ENCODE assay signal across 12 cellular contexts in the genomic region with DNA sequence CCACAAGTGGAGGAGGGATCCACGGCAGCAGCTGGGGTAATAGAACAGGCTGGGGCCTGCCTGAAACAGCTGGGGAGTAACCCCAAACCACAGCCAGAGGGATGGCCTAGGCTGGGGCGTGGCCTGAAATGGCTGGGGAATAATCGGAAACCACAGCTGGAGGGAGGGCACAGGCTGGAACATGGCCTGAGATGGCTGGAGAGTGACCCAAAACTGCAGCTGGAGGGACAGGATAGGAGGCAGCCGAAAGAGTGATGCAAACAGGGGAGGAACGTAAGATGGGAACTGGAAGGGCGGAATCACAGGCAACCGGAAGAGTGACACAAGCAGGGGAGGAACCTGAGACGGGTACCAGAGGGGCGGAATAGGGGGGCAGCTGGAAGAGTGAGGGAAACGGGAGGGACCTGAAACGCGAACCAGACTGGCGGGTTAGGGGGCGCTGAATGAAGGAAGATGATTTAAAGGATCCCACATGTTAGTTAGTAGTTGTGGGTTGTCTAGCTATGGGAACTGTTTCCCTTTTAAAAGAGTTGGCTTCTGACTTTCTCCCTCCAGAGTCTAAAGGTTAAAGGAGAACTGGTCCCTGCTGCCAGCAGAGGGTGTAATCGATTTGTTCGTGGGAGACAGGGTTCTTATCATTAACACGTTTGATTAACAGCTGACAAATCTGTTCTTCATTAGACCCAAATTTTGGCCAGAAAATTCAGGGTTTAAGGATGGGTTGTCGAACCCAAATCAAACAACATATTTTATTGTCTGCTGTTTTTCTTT.
DNase-seq lines count a peak whose midpoint lies in the region; ATAC-seq, FAIRE-seq and TF ChIP-seq lines count a peak whose summit lies in the region.
"Had no signal": no experiment of that assay in that cellular context is flagged by ENCODE, and none has a peak within 500 bp of the region (broad histone marks: within the 10 kb centered on the region; RNA-seq: fewer than 3 reads in every experiment).

No MANE protein-coding gene starts in this region.

- peak; percentile 59 for FAIRE-seq in GM12891 (lab: Jason Lieb, UNC)
- FAIRE-seq in small intestine (lab: Jason Lieb, UNC) = no peak

- peak; percentile 34 for ATAC-seq in activated T-helper 17 cell treated with anti-CD3 and anti-CD28 coated beads, Interleukin-2, amount 50 U/mL, for 72 hours (replicated peaks)
- ATAC-seq in GM18909 (IDR thresholded peaks at IDR 0.05; ENCODE audit: poor library complexity, unreplicated experiment) = no peak
- ATAC-seq: naive thymus-derived CD4-positive, alpha-beta T cell had no signal

- no peaks in the 10 kb centered on the region for H3K4me1 Mint-ChIP-seq in activated T-helper 17 cell treated with anti-CD3 and anti-CD28 coated beads, Interleukin-2, amount 50 U/mL, for 72 hours

- H3K36me3 Mint-ChIP-seq in activated T-helper 17 cell treated with anti-CD3 and anti-CD28 coated beads, Interleukin-2, amount 50 U/mL, for 72 hours (ENCODE audit: low read depth) = no peaks in the 10 kb centered on the region
- H3K36me3 Mint-ChIP-seq: naive thymus-derived CD4-positive, alpha-beta T cell had no signal

- no peak overlapping the region for H3K4me3 ChIP-seq in small intestine (ENCODE audit: low read depth in 1 of 2, low read length in 2 of 2)

- no peaks in the 10 kb centered on the region for H3K36me3 ChIP-seq in small intestine (ENCODE audit: control insufficient read depth in 2 of 2, insufficient read depth in 2 of 2, low read length in 2 of 2)
- H3K36me3 ChIP-seq: breast epithelium had no signal

- no peaks in the 10 kb centered on the region for H3K9me3 Mint-ChIP-seq in activated T-helper 17 cell treated with anti-CD3 and anti-CD28 coated beads, Interleukin-2, amount 50 U/mL, for 72 hours
- H3K9me3 Mint-ChIP-seq: naive thymus-derived CD4-positive, alpha-beta T cell had no signal

- peak overlapping the region; percentile 53 for H3K4me3 Mint-ChIP-seq in activated T-helper 17 cell treated with anti-CD3 and anti-CD28 coated beads, Interleukin-2, amount 50 U/mL, for 72 hours

- no peak overlapping the region for H3K27ac Mint-ChIP-seq in activated T-helper 17 cell treated with anti-CD3 and anti-CD28 coated beads, Interleukin-2, amount 50 U/mL, for 72 hours

- no peaks in the 10 kb centered on the region for H3K9me3 ChIP-seq in small intestine (ENCODE audit: control insufficient read depth, low read depth)
- H3K9me3 ChIP-seq: breast epithelium had no signal

- no peaks in the 10 kb centered on the region for H3K4me1 ChIP-seq in small intestine (ENCODE audit: control insufficient read depth in 2 of 2, insufficient read depth in 1 of 2, low read depth in 1 of 2, low read length in 1 of 2)
- H3K4me1 ChIP-seq: breast epithelium had no signal

- no peak for TF ChIP-seq POLR2A in GM12891 (IDR thresholded peaks at IDR 0.05; ENCODE audit: low read depth, low read length)

- no peaks in the 10 kb centered on the region for H3K27me3 ChIP-seq in small intestine (ENCODE audit: control insufficient read depth in 2 of 2, insufficient read depth in 2 of 2, low read length in 2 of 2)
- H3K27me3 ChIP-seq: breast epithelium had no signal

- no peaks in the 10 kb centered on the region for H3K27me3 Mint-ChIP-seq in activated T-helper 17 cell treated with anti-CD3 and anti-CD28 coated beads, Interleukin-2, amount 50 U/mL, for 72 hours

- no peak overlapping the region for H3K27ac ChIP-seq in small intestine (ENCODE audit: low read depth in 1 of 2, low read length in 1 of 2)
- H3K27ac ChIP-seq: breast epithelium, epithelial cell of prostate, HL-60 had no signal

- no peak for DNase-seq in GM12891 (ENCODE audit: insufficient read length, low spot score)
- peak in 67 of 76 experiments; percentile 0 to 80 (median 28) for DNase-seq in HUDEP-2 (lab: John Stamatoyannopoulos, UW; ENCODE audit: unreplicated experiment in 76 of 76)
- DNase-seq in small intestine = peak; percentile 14
- DNase-seq in mesenteric fat pad (ENCODE audit: low spot score) = no peak
- DNase-seq in medulla oblongata (ENCODE audit: extremely low spot score) = no peak
- DNase-seq: naive thymus-derived CD4-positive, alpha-beta T cell; NCI-H1092 treated with DMSO at 0.1 percent for 48 hours had no signal

- 23 to 43% methylated on average over 17 to 18 of the region's 18 CpGs; no CpG with 5 or more reads in 1 of the 3 donors for WGBS in small intestine, 3 donors

TF ChIP-seq in GM12891, 5 proteins besides CTCF, POLR2A, EP300 and RAD21:
- no peak for TF ChIP-seq POLR2AphosphoS5 (IDR thresholded peaks at IDR 0.05; ENCODE audit: low read depth, low read length)
- TF ChIP-seq SPI1 (IDR thresholded peaks at IDR 0.05; ENCODE audit: low read depth, low read length) = no peak
- no peak for TF ChIP-seq PAX5 (IDR thresholded peaks at IDR 0.05; ENCODE audit: insufficient read depth, low read length, severe bottlenecking)
- no peak for TF ChIP-seq POU2F2 (IDR thresholded peaks at IDR 0.05; ENCODE audit: low read depth, low read length)
- TF ChIP-seq TAF1 (IDR thresholded peaks at IDR 0.05; ENCODE audit: low read depth, low read length) = no peak
TF ChIP-seq in GM12891: peak in this region for 0.

Comparison
In these comparisons a context has a peak if more than half of its experiments do, and no peak if none do; other contexts are left out.
1. DNase-seq: peak in HUDEP-2 (67 of 76) and small intestine (single experiment); none in GM12891 (single experiment), mesenteric fat pad (single experiment) and medulla oblongata (single experiment).